1 cellular context compared by ENCODE assay signal in the genomic region with DNA sequence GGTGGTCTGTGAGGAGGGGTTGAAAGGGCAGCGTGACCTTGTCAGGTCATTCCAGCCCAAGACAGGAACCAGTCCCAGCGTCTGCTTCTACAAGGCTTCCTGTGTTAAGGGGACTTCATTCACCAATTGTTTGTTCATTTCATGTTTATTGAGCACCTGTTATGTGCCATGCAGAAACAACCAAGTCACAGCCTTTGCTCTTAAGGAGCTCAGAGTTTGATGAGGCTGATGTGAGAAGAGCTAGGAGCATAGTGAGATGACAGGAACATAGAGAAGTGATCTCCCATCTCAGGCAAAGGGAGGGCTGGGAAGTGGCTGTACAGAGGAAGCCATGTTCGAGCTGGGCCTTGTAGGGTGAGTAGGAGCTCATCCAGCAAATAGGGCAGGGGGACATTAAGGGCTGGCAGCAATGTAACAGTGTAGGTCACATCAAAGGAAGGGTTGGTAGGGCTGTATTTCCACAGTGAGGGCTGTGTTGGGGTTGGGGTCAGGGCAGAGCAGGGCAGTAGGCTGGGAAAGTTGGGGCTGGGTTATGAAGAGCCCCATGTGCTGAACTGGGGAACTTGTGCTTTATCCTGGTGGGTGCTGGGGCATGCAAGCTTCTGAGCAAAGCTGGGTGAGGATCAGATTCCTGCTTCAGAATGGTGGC.
TF ChIP-seq lines count a peak whose summit lies in the region.

No MANE protein-coding gene starts in this region.

TF ChIP-seq in H1, 55 proteins besides CTCF, POLR2A, EP300 and RAD21:
- TF ChIP-seq, protein P1, sequence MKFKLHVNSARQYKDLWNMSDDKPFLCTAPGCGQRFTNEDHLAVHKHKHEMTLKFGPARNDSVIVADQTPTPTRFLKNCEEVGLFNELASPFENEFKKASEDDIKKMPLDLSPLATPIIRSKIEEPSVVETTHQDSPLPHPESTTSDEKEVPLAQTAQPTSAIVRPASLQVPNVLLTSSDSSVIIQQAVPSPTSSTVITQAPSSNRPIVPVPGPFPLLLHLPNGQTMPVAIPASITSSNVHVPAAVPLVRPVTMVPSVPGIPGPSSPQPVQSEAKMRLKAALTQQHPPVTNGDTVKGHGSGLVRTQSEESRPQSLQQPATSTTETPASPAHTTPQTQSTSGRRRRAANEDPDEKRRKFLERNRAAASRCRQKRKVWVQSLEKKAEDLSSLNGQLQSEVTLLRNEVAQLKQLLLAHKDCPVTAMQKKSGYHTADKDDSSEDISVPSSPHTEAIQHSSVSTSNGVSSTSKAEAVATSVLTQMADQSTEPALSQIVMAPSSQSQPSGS (IDR thresholded peaks at IDR 0.05; ENCODE audit: low read length): 0 out of 2 replicates have a peak, but pooled peaks have one; percentile 11
- TF ChIP-seq ASH2L (IDR thresholded peaks at IDR 0.05; ENCODE audit: low read length): no peak
